In the genomic region with DNA sequence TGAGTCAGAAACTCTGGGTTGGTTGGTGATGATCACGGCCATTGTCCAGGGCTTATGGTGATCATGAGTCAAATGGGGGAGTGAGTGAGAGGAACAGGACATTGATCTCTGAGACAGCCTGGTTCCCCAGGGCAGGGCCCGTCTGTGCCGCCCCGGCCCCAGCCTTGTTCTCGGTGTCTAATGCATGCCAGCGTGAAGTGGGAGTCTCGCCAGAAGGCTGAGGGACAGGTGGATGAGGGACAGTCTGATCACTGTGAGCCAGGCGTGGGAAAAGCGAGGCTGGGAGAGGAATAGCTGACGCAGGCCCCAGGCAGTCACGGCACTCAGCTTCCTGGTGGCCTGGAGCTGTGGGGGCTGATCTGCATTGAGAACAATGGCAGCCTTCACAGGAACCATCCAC, we compare ENCODE assay signal across 33 cellular contexts.
A peak's percentile ranks its signal among the peaks of the same experiment; 100 is the strongest.
DNase-seq lines count a peak whose midpoint lies in the region; ATAC-seq and TF ChIP-seq lines count a peak whose summit lies in the region.
"Had no signal": no experiment of that assay in that cellular context is flagged by ENCODE, and none has a peak within 500 bp of the region (broad histone marks: within the 10 kb centered on the region; RNA-seq: fewer than 3 reads in every experiment).

No MANE protein-coding gene starts in this region.

- no peak overlapping the region for H4K5ac ChIP-seq in H9 (ENCODE audit: insufficient read length, low read depth, low read length)

- H2AK5ac ChIP-seq in H9 (ENCODE audit: insufficient read length, low read length): no peak overlapping the region

- H3K9ac ChIP-seq in BLaER1 (no peak overlapping the region), H9 (ENCODE audit: extremely low read depth, insufficient read length, low read length) (no peak overlapping the region)
- H3K9ac ChIP-seq: KMS-11 had no signal

- no peaks in the 10 kb centered on the region for H3K27me3 ChIP-seq in BLaER1
- no peaks in the 10 kb centered on the region for H3K27me3 ChIP-seq in H9 (ENCODE audit: insufficient read depth, low read length)
- H3K27me3 ChIP-seq: foreskin keratinocyte, ovary had no signal

- H2BK12ac ChIP-seq in H9 (ENCODE audit: insufficient read length, low read depth, low read length): no peak overlapping the region

- H3K4me2 ChIP-seq in BLaER1: peak overlapping the region; percentile 41
- no peak overlapping the region for H3K4me2 ChIP-seq in H9 (ENCODE audit: insufficient read depth, insufficient read length, low read length)
- H3K4me2 ChIP-seq: KMS-11, PC-9, smooth muscle cell had no signal

- no peak for TF ChIP-seq CTCF in H9 (conservative IDR thresholded peaks at IDR 0.05)
- TF ChIP-seq CTCF in GM13976 (IDR thresholded peaks at IDR 0.05; ENCODE audit: borderline replicate concordance, control extremely low read depth, extremely low read depth, insufficient read depth, missing control alignments): no peak

- peaks cover 19% of the 10 kb centered on the region for H3K27me3 Mint-ChIP-seq in H9 (ENCODE audit: low read depth)
- H3K27me3 Mint-ChIP-seq in activated T-cell treated with anti-CD3 and anti-CD28 coated beads, Interleukin-2, amount 50 U/mL, for 24 hours: peaks cover 15% of the 10 kb centered on the region

- H2BK15ac ChIP-seq in H9 (ENCODE audit: low read depth, low read length): no peak overlapping the region

- H4K91ac ChIP-seq in H9 (ENCODE audit: insufficient read length, low read depth, low read length): no peak overlapping the region

- H3K36me3 Mint-ChIP-seq in H9 (ENCODE audit: insufficient read depth in 1 of 3, low read depth in 3 of 3): peaks cover 0 to 1% (median 0%) of the 10 kb centered on the region in 3 experiments; a peak in 2 of 7 replicates
- no peaks in the 10 kb centered on the region for H3K36me3 Mint-ChIP-seq in activated T-cell treated with anti-CD3 and anti-CD28 coated beads, Interleukin-2, amount 50 U/mL, for 24 hours (ENCODE audit: low read depth)
- H3K36me3 Mint-ChIP-seq: activated naive CD8-positive, alpha-beta T cell treated with anti-CD3 and anti-CD28 coated beads for 36 hours; naive thymus-derived CD8-positive, alpha-beta T cell had no signal

- no peak overlapping the region for H2BK5ac ChIP-seq in H9 (ENCODE audit: insufficient read length, low read length)

- H3K27ac Mint-ChIP-seq in H9: peak overlapping the region in 2 of 3 experiments; percentile 41 to 74; a peak in 1 of 7 replicates
- no peak overlapping the region for H3K27ac Mint-ChIP-seq in activated T-cell treated with anti-CD3 and anti-CD28 coated beads, Interleukin-2, amount 50 U/mL, for 24 hours
- H3K27ac Mint-ChIP-seq: activated naive CD8-positive, alpha-beta T cell treated with anti-CD3 and anti-CD28 coated beads for 36 hours; naive thymus-derived CD8-positive, alpha-beta T cell had no signal

- H3K4me3 Mint-ChIP-seq in H9: no peak overlapping the region
- no peak overlapping the region for H3K4me3 Mint-ChIP-seq in activated T-cell treated with anti-CD3 and anti-CD28 coated beads, Interleukin-2, amount 50 U/mL, for 24 hours
- H3K4me3 Mint-ChIP-seq: activated naive CD8-positive, alpha-beta T cell treated with anti-CD3 and anti-CD28 coated beads for 36 hours had no signal

- DNase-seq in H9 (peak; percentile 22), retina (peak; percentile 48), NCI-H1092 treated with DMSO at 0.1 percent for 48 hours (lab: John Stamatoyannopoulos, UW) (no peak), GM13976 (ENCODE audit: low spot score) (no peak), NCI-H2227 (lab: John Stamatoyannopoulos, UW; ENCODE audit: unreplicated experiment) (no peak)
- no peak for DNase-seq in activated T-cell treated with anti-CD3 and anti-CD28 coated beads, Interleukin-2, amount 50 U/mL, for 24 hours
- DNase-seq: ACHN; activated CD4-positive, alpha-beta T cell treated with anti-CD3 and anti-CD28 coated beads, Interleukin-2, amount 50 U/mL, for 48 hours; activated effector memory CD4-positive, alpha-beta T cell treated with Interleukin-2 at 50 U/mL for 16 hours; activated naive CD8-positive, alpha-beta T cell treated with anti-CD3 and anti-CD28 coated beads for 36 hours; activated T-cell treated with anti-CD3 and anti-CD28 coated beads for 4 hours; DMS153; esophagus squamous epithelium; foreskin keratinocyte; MM.1S; NCI-H1417 treated with DMSO at 0.1 percent for 48 hours; NCI-H345; NCI-H69; ovary; PC-9; stimulated activated CD4-positive, alpha-beta T cell treated with anti-CD3 and anti-CD28 coated beads, Interleukin-2, amount 100 ng/mL, for 48 hours had no signal

- H4K20me1 ChIP-seq in BLaER1 (no peaks in the 10 kb centered on the region), H9 (ENCODE audit: control insufficient read depth, insufficient read depth, insufficient read length) (no peaks in the 10 kb centered on the region)

- H3K18ac ChIP-seq in H9 (ENCODE audit: insufficient read length, low read depth, low read length): no peak overlapping the region

- H3K4me3 ChIP-seq in BLaER1: no peak overlapping the region
- H3K4me3 ChIP-seq: coronary artery, esophagus squamous epithelium, heart left ventricle, lung, ovary, PC-9, smooth muscle cell, tibial artery had no signal

- H3T11ph ChIP-seq in H9 (ENCODE audit: low read length): no peak overlapping the region

- H3K79me2 ChIP-seq in H9 (ENCODE audit: insufficient read depth, low read length): no peaks in the 10 kb centered on the region

- no peak overlapping the region for H2BK20ac ChIP-seq in H9 (ENCODE audit: low read depth, low read length, poor library complexity, severe bottlenecking)

- H3K36me3 ChIP-seq in BLaER1: no peaks in the 10 kb centered on the region
- H3K36me3 ChIP-seq: esophagus squamous epithelium, heart left ventricle, ovary, tibial artery had no signal

- no peaks in the 10 kb centered on the region for H3K23me2 ChIP-seq in H9 (ENCODE audit: insufficient read length, low read depth, low read length, poor library complexity, severe bottlenecking)

- H2BK120ac ChIP-seq in H9 (ENCODE audit: low read depth, low read length, poor library complexity, severe bottlenecking): no peak overlapping the region

- H3K56ac ChIP-seq in H9 (ENCODE audit: insufficient read length, low read depth, low read length): no peak overlapping the region

- H3K4ac ChIP-seq in H9 (ENCODE audit: low read depth, low read length): no peak overlapping the region

- H4K8ac ChIP-seq in H9 (replicated peaks; ENCODE audit: insufficient read length, low read depth, low read length): no peak overlapping the region

- peaks cover 14 to 17% of the 10 kb centered on the region in 2 experiments for H3K4me1 Mint-ChIP-seq in H9
- no peaks in the 10 kb centered on the region for H3K4me1 Mint-ChIP-seq in activated T-cell treated with anti-CD3 and anti-CD28 coated beads, Interleukin-2, amount 50 U/mL, for 24 hours (ENCODE audit: low read depth)
- H3K4me1 Mint-ChIP-seq: activated naive CD8-positive, alpha-beta T cell treated with anti-CD3 and anti-CD28 coated beads for 36 hours had no signal

- H3K27ac ChIP-seq in BLaER1 (no peak overlapping the region; the same call in 1 of the 2 replicates), H9 (ENCODE audit: insufficient read length, low read depth, low read length) (no peak overlapping the region)
- H3K27ac ChIP-seq: coronary artery, esophagus squamous epithelium, foreskin keratinocyte, heart left ventricle, KMS-11, ovary, PC-9, tibial artery had no signal

- H3K4me1 ChIP-seq in BLaER1: peaks cover 63% of the 10 kb centered on the region
- no peaks in the 10 kb centered on the region for H3K4me1 ChIP-seq in H9 (ENCODE audit: insufficient read depth, low read length)
- H3K4me1 ChIP-seq: esophagus squamous epithelium, foreskin keratinocyte, tibial artery had no signal

- peak; percentile 66 for ATAC-seq in esophagus mucosa
- ATAC-seq: activated CD4-positive, CD25-positive, alpha-beta regulatory T cell treated with anti-CD3 and anti-CD28 coated beads, Interleukin-2, amount 50 U/mL, for 24 hours; foreskin keratinocyte; HCT116; heart left ventricle; naive thymus-derived CD8-positive, alpha-beta T cell; Right ventricle myocardium inferior had no signal

- no peak overlapping the region for H2AFZ ChIP-seq in H9 (ENCODE audit: low read length)
- H2AFZ ChIP-seq: PC-9 had no signal

- H3K79me1 ChIP-seq in H9 (ENCODE audit: insufficient read depth, low read depth, low read length, poor library complexity, severe bottlenecking): no peaks in the 10 kb centered on the region

- no peaks in the 10 kb centered on the region; a peak in 2 of 5 replicates for H3K9me3 Mint-ChIP-seq in H9
- H3K9me3 Mint-ChIP-seq in activated T-cell treated with anti-CD3 and anti-CD28 coated beads, Interleukin-2, amount 50 U/mL, for 24 hours: no peaks in the 10 kb centered on the region
- H3K9me3 Mint-ChIP-seq: activated naive CD8-positive, alpha-beta T cell treated with anti-CD3 and anti-CD28 coated beads for 36 hours; naive thymus-derived CD8-positive, alpha-beta T cell had no signal

- in situ Hi-C loops in GM13976 (cut with MboI; ENCODE audit: low sequenced_read_pairs, unreplicated experiment): no loop called here

- H3K23ac ChIP-seq in H9 (ENCODE audit: insufficient read length, low read depth, low read length): no peak overlapping the region

- H3K14ac ChIP-seq in H9 (ENCODE audit: insufficient read depth, low read length): no peak overlapping the region

- H3K9me3 ChIP-seq in BLaER1: peaks cover under 1% of the 10 kb centered on the region; the same call in 1 of the 2 replicates
- H3K9me3 ChIP-seq in H9 (ENCODE audit: control insufficient read depth, low read depth, low read length): no peaks in the 10 kb centered on the region
- H3K9me3 ChIP-seq: esophagus squamous epithelium, ovary, tibial artery had no signal

- WGBS in H9 (ENCODE audit: extremely low coverage, insufficient read length, low lambda C conversion rate): no CpG with 5 or more reads among the region's 11 CpGs

Comparison
In these comparisons a context has a peak if more than half of its experiments do, and no peak if none do; other contexts are left out.
1. DNase-seq: peak in H9 (single experiment) and retina (single experiment); none in activated T-cell treated with anti-CD3 and anti-CD28 coated beads, Interleukin-2, amount 50 U/mL, for 24 hours (single experiment), NCI-H1092 treated with DMSO at 0.1 percent for 48 hours (single experiment), GM13976 (single experiment) and NCI-H2227 (single experiment).